31 cellular contexts compared by ENCODE assay signal in genomic region chr19:13929956-13930355, GRCh38. TPM values are rescaled to one million over a fixed set of nuclear protein-coding genes. Genes with fewer than 3 reads are reported as not detected.
"Had no signal": no experiment of that assay in that cellular context is flagged by ENCODE, and none has a peak within 500 bp of the region (broad histone marks: within the 10 kb centered on the region; RNA-seq: fewer than 3 reads in every experiment).

No MANE protein-coding gene starts in this region.

- H3K27me3 Mint-ChIP-seq: stimulated activated naive CD8-positive, alpha-beta T cell treated with anti-CD3 and anti-CD28 coated beads, Interleukin-15, amount 100 ng/mL, for 72 hours had no signal

- H3K27ac Mint-ChIP-seq: immature natural killer cell; memory B cell; mesothelial cell of epicardium; natural killer cell; stimulated activated naive B cell treated with anti-CD40 and anti-IgM and Interleukin-4, amounts not matched to agents 10 μg/mL and 1 μg/mL and 100 μg/mL, for 72 hours had no signal

- H3K4me1 Mint-ChIP-seq: mesothelial cell of epicardium had no signal

- H3K9me3 ChIP-seq: esophagus squamous epithelium, gastroesophageal sphincter, left ventricle myocardium inferior, lower lobe of right lung, ovary, right atrium auricular region, sigmoid colon, testis, tibial nerve, upper lobe of right lung, vagina had no signal

- H3K36me3 ChIP-seq: ovary had no signal

- H3K27me3 ChIP-seq: dorsolateral prefrontal cortex, ovary, right atrium auricular region, testis, upper lobe of right lung, vagina had no signal

- FAIRE-seq: keratinocyte had no signal

- H3K9me3 Mint-ChIP-seq: immature natural killer cell; memory B cell; mesothelial cell of epicardium; natural killer cell; neural crest cell; stimulated activated naive B cell treated with anti-CD40 and anti-IgM and Interleukin-4, amounts not matched to agents 10 μg/mL and 1 μg/mL and 100 μg/mL, for 72 hours; stimulated activated naive CD8-positive, alpha-beta T cell treated with anti-CD3 and anti-CD28 coated beads, Interleukin-15, amount 100 ng/mL, for 72 hours had no signal

- ATAC-seq: gastroesophageal sphincter; left cardiac atrium; lower lobe of right lung; natural killer cell; stimulated activated naive B cell treated with anti-CD40 and anti-IgM and Interleukin-4, amounts not matched to agents 10 μg/mL and 1 μg/mL and 100 μg/mL, for 72 hours; stimulated activated naive CD8-positive, alpha-beta T cell treated with anti-CD3 and anti-CD28 coated beads, Interleukin-15, amount 100 ng/mL, for 72 hours; upper lobe of right lung had no signal

- H3K4me3 Mint-ChIP-seq: immature natural killer cell; memory B cell; mesothelial cell of epicardium; natural killer cell; neural crest cell; stimulated activated naive B cell treated with anti-CD40 and anti-IgM and Interleukin-4, amounts not matched to agents 10 μg/mL and 1 μg/mL and 100 μg/mL, for 72 hours; stimulated activated naive CD8-positive, alpha-beta T cell treated with anti-CD3 and anti-CD28 coated beads, Interleukin-15, amount 100 ng/mL, for 72 hours had no signal

- H3K4me1 ChIP-seq: gastroesophageal sphincter, right atrium auricular region, sigmoid colon, testis, tibial nerve, vagina had no signal

- H3K4me3 ChIP-seq: dorsolateral prefrontal cortex, esophagus squamous epithelium, gastroesophageal sphincter, left ventricle myocardium inferior, lower lobe of right lung, ovary, right atrium auricular region, sigmoid colon, skin epidermis, testis, tibial nerve, upper lobe of right lung, vagina had no signal

- H3K36me3 Mint-ChIP-seq: natural killer cell had no signal

- H3K27ac ChIP-seq: dorsolateral prefrontal cortex, esophagus squamous epithelium, gastroesophageal sphincter, left ventricle myocardium inferior, lower lobe of right lung, ovary, right atrium auricular region, sigmoid colon, testis, tibial nerve, upper lobe of right lung, vagina had no signal

- DNase-seq: dorsolateral prefrontal cortex; effector memory CD4-positive, alpha-beta T cell; esophagus squamous epithelium; foreskin fibroblast; glutamatergic neuron; immature natural killer cell; left cardiac atrium; left ventricle myocardium inferior; lower lobe of right lung; natural killer cell; nucleus accumbens; ovary; sigmoid colon; stimulated activated CD4-positive, alpha-beta T cell treated with anti-CD3 and anti-CD28 coated beads, Interleukin-2, amount 100 ng/mL, for 24 hours; stimulated activated CD4-positive, alpha-beta T cell treated with anti-CD3 and anti-CD28 coated beads, Interleukin-4, amount 100 ng/mL, for 4 hours; stimulated activated naive B cell treated with anti-CD40 and anti-IgM and Interleukin-4, amounts not matched to agents 10 μg/mL and 1 μg/mL and 100 μg/mL, for 72 hours; stimulated activated naive CD8-positive, alpha-beta T cell treated with anti-CD3 and anti-CD28 coated beads, Interleukin-15, amount 100 ng/mL, for 72 hours; testis; upper lobe of right lung had no signal

RNA-seq across cellular contexts. Expression of gene PODNL1, which starts 8.3 kb away (rescaled TPM):
- total RNA-seq: sigmoid colon had no signal
- polyA plus RNA-seq: immature natural killer cell had no signal

RNA-seq across cellular contexts. Expression of gene NANOS3, which starts 53.0 kb away (rescaled TPM):
- total RNA-seq: epithelial cell of proximal tubule, esophagus squamous epithelium, myocyte, right atrium auricular region, sigmoid colon, subcutaneous adipose tissue, tibial nerve, upper lobe of right lung, vagina had no signal
- polyA plus RNA-seq: immature natural killer cell had no signal
